In the genomic region with DNA sequence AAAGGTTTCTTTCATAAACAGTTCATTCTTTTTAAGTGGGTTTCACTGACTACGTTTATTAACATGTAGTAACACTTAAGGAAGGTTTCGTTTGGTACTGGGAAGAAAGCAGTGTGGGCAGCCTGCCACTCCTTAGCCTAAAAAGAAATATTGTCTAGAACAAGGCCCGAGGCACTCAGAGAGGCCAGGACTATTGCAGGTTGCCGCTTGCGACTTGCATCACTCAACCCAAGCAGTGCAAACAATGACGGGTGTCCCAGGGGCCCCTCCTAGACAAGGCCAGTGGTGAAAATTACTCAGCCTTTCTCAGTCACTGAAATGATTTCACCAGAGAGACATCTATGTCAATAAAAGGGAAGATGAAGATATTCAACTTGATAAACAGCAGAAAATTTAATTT, we compare ENCODE assay signal across 10 cellular contexts.
DNase-seq lines count a peak whose midpoint lies in the region; ATAC-seq and TF ChIP-seq lines count a peak whose summit lies in the region.
"Had no signal": no experiment of that assay in that cellular context is flagged by ENCODE, and none has a peak within 500 bp of the region (broad histone marks: within the 10 kb centered on the region; RNA-seq: fewer than 3 reads in every experiment).

No MANE protein-coding gene starts in this region.

- no peaks in the 10 kb centered on the region for H3K36me3 Mint-ChIP-seq in neural progenitor cell

- peak; percentile 57 for DNase-seq in HuH-7.5 (ENCODE audit: low spot score)
- peak; percentile 83 for DNase-seq in SKM-1 treated with dmso at 0.1 percent for 144 hours (lab: John Stamatoyannopoulos, UW; ENCODE audit: unreplicated experiment)
- peak in 4 of 5 donors; percentile 25 to 85 (median 74) for DNase-seq in heart left ventricle
- DNase-seq in transverse colon, result peak; percentile 16
- no peak for DNase-seq in neural progenitor cell (ENCODE audit: low spot score)
- DNase-seq: effector memory CD8-positive, alpha-beta T cell; naive thymus-derived CD8-positive, alpha-beta T cell; NCI-H748 treated with DMSO at 0.1 percent for 48 hours had no signal

- in situ Hi-C loops in transverse colon (cut with MboI; ENCODE audit: low pct_ligation_motif_present in 1 of 4, low pct_unique_long_range_greater_than_20kb in 1 of 4, low sequenced_read_pairs in 3 of 4), result loop anchor here in 2 of 4 donors (25.0 kb wide), 1 partner anchor 641 kb away; no protein-coding TSS in a partner anchor

- H3K4me1 ChIP-seq in heart left ventricle (peaks cover 0 to 6% (median 0%) of the 10 kb centered on the region in 12 donors), transverse colon (peaks cover 0 to 4% (median 0%) of the 10 kb centered on the region in 4 donors), neural progenitor cell (no peaks in the 10 kb centered on the region)

- ATAC-seq in heart left ventricle (peak in 3 of 4 donors; percentile 77 to 98 (median 95)), HG02852 (IDR thresholded peaks at IDR 0.05; ENCODE audit: unreplicated experiment) (no peak), HG02623 (IDR thresholded peaks at IDR 0.05; ENCODE audit: unreplicated experiment) (no peak)
- ATAC-seq: effector memory CD8-positive, alpha-beta T cell; naive thymus-derived CD8-positive, alpha-beta T cell had no signal

- no peak overlapping the region for H3K4me2 ChIP-seq in neural progenitor cell

- H3K9me3 Mint-ChIP-seq in neural progenitor cell, result peaks cover 25% of the 10 kb centered on the region

- TF ChIP-seq CTCF in heart left ventricle (IDR thresholded peaks at IDR 0.05) (no peak), transverse colon (IDR thresholded peaks at IDR 0.05) (no peak), neural progenitor cell (IDR thresholded peaks at IDR 0.05) (no peak)

- no peak overlapping the region for H3K4me3 Mint-ChIP-seq in neural progenitor cell
- H3K4me3 Mint-ChIP-seq: effector memory CD8-positive, alpha-beta T cell; naive thymus-derived CD8-positive, alpha-beta T cell had no signal

- peaks cover 2% of the 10 kb centered on the region for H3K27me3 Mint-ChIP-seq in neural progenitor cell (ENCODE audit: insufficient read depth, low read depth)

- H3K9me3 ChIP-seq in heart left ventricle, result peaks cover 0 to 31% (median 19%) of the 10 kb centered on the region in 12 donors
- H3K9me3 ChIP-seq in transverse colon, result peaks cover 10 to 22% of the 10 kb centered on the region in 2 donors
- H3K9me3 ChIP-seq in neural progenitor cell (ENCODE audit: low read depth), result peaks cover 18% of the 10 kb centered on the region

- TF ChIP-seq EP300 in transverse colon (IDR thresholded peaks at IDR 0.05; ENCODE audit: low read depth), result no peak

- H3K27ac Mint-ChIP-seq in neural progenitor cell, result no peak overlapping the region
- H3K27ac Mint-ChIP-seq: effector memory CD8-positive, alpha-beta T cell; naive thymus-derived CD8-positive, alpha-beta T cell had no signal

- H3K27me3 ChIP-seq in heart left ventricle (no peaks in the 10 kb centered on the region), transverse colon (no peaks in the 10 kb centered on the region), neural progenitor cell (no peaks in the 10 kb centered on the region)

- no peak for TF ChIP-seq POLR2A in heart left ventricle (IDR thresholded peaks at IDR 0.05)
- TF ChIP-seq POLR2A in transverse colon (IDR thresholded peaks at IDR 0.05), result no peak

- H3K9ac ChIP-seq in neural progenitor cell, result no peak overlapping the region

- H3K27ac ChIP-seq in heart left ventricle (peak overlapping the region in 5 of 12 donors; percentile 7 to 45 (median 14)), transverse colon (no peak overlapping the region), neural progenitor cell (no peak overlapping the region)

- no peak overlapping the region for H2AFZ ChIP-seq in neural progenitor cell (replicated peaks)

- 55 to 83% (median 63%) methylated on average over 6 of the region's 6 CpGs for WGBS in heart left ventricle, 4 donors
- 48 to 68% methylated on average over 6 of the region's 6 CpGs for WGBS in transverse colon (ENCODE audit: low coverage in 1 of 2), 2 donors

- no peaks in the 10 kb centered on the region for H3K4me1 Mint-ChIP-seq in neural progenitor cell
- H3K4me1 Mint-ChIP-seq: naive thymus-derived CD8-positive, alpha-beta T cell had no signal

- no peaks in the 10 kb centered on the region for H4K20me1 ChIP-seq in neural progenitor cell (ENCODE audit: low read depth)

- H3K4me3 ChIP-seq in heart left ventricle (no peak overlapping the region), transverse colon (no peak overlapping the region), neural progenitor cell (no peak overlapping the region)

- H3K36me3 ChIP-seq in heart left ventricle (no peaks in the 10 kb centered on the region), transverse colon (no peaks in the 10 kb centered on the region), neural progenitor cell (no peaks in the 10 kb centered on the region)

- H3K79me2 ChIP-seq in neural progenitor cell (ENCODE audit: low read depth), result no peaks in the 10 kb centered on the region

- intact Hi-C loops in heart left ventricle (cut with DNase I) (no loop called here), transverse colon (cut with DNase I; ENCODE audit: low total_unique reads) (no loop called here)

- no peaks in the 10 kb centered on the region for H3F3A ChIP-seq in neural progenitor cell (ENCODE audit: low read depth)

Comparison
In these comparisons a context has a peak if more than half of its experiments do, and no peak if none do; other contexts are left out.
1. ATAC-seq: peak in heart left ventricle (3 of 4); none in HG02852 (single experiment) and HG02623 (single experiment).